11 cellular contexts compared by ENCODE assay signal in genomic region chr2:169042856-169043255, GRCh38. TPM values are rescaled to one million over a fixed set of nuclear protein-coding genes. Genes with fewer than 3 reads are reported as not detected.
"Had no signal": no experiment of that assay in that cellular context is flagged by ENCODE, and none has a peak within 500 bp of the region (broad histone marks: within the 10 kb centered on the region; RNA-seq: fewer than 3 reads in every experiment).

No MANE protein-coding gene starts in this region.

- H3K27ac Mint-ChIP-seq: HFFc6 had no signal

- H3K4me3 Mint-ChIP-seq: HFFc6 had no signal

- DNase-seq: GM23248, GOT3, H7, HFFc6, IMR-90, KBM-7 had no signal

- H3K27ac ChIP-seq: GM23248 had no signal

- H3K9ac ChIP-seq: GM23248 had no signal

- H3K4me1 ChIP-seq: HAP-1 had no signal

- H3K9me3 ChIP-seq: HAP-1 had no signal

- H3K36me3 ChIP-seq: HAP-1 had no signal

- H2AFZ ChIP-seq: GM23248 had no signal

- FAIRE-seq: HTR-8/SVneo had no signal

- ATAC-seq: HCT116 had no signal

- H3K4me3 ChIP-seq: GM23248, HAP-1 had no signal

RNA-seq across cellular contexts. Expression of gene ABCB11, which starts 11.7 kb away (rescaled TPM):
- total RNA-seq: GM23248, H4, HT-29, IMR-90 had no signal
- polyA plus RNA-seq: GM23248, IMR-90 had no signal

RNA-seq across cellular contexts. Expression of gene DHRS9, which starts 26.5 kb away (rescaled TPM):
- total RNA-seq: GM23248, H7, HFFc6, IMR-90 had no signal
- polyA plus RNA-seq: GM23248, IMR-90 had no signal
